10 cellular contexts compared by ENCODE assay signal in genomic region chr16:74650966-74651567, GRCh38. TPM values are rescaled to one million over a fixed set of nuclear protein-coding genes. Genes with fewer than 3 reads are reported as not detected.
DNase-seq lines count a peak whose midpoint lies in the region; ATAC-seq and TF ChIP-seq lines count a peak whose summit lies in the region.
"Had no signal": no experiment of that assay in that cellular context is flagged by ENCODE, and none has a peak within 500 bp of the region (broad histone marks: within the 10 kb centered on the region; RNA-seq: fewer than 3 reads in every experiment).

No MANE protein-coding gene starts in this region.

- no peak for ATAC-seq in HG03432 (IDR thresholded peaks at IDR 0.05; ENCODE audit: unreplicated experiment)

- CTCF ChIA-PET in GM10248 (lab: Yijun Ruan, JAX): interaction anchor here (0.7 to 1.9 kb wide), 13 partner anchors 9 to 90 kb away, joined by 3 to 12 read pairs (median 5); no protein-coding TSS in a partner anchor

- in situ Hi-C loops in SK-MEL-5 (cut with HindIII; ENCODE audit: low pct_unique_long_range_greater_than_20kb, low sequenced_read_pairs): no loop called here

- WGBS in prostate gland: 85% methylated on average over 6 of the region's 6 CpGs
- 89% methylated on average over 6 of the region's 6 CpGs for WGBS in suprapubic skin

- H3K36me3 ChIP-seq in prostate gland (no peaks in the 10 kb centered on the region), suprapubic skin (peaks cover 46% of the 10 kb centered on the region)

- H3K9me3 ChIP-seq in prostate gland: no peaks in the 10 kb centered on the region
- H3K9me3 ChIP-seq in suprapubic skin: no peaks in the 10 kb centered on the region
- H3K9me3 ChIP-seq: HAP-1 had no signal

- DNase-seq in GM10248 (ENCODE audit: extremely low spot score): no peak
- DNase-seq in SK-MEL-5 (ENCODE audit: low read depth, low spot score): peak; percentile 33
- DNase-seq in fibroblast of villous mesenchyme (ENCODE audit: low read depth): peak; percentile 12
- no peak for DNase-seq in prostate gland (ENCODE audit: low spot score)
- no peak for DNase-seq in suprapubic skin (ENCODE audit: low spot score in 2 of 2)
- no peak for DNase-seq in posterior vena cava (ENCODE audit: low spot score)
- DNase-seq: activated naive CD4-positive, alpha-beta T cell treated with anti-CD3 and anti-CD28 coated beads for 36 hours had no signal

- H3K4me3 ChIP-seq in fibroblast of villous mesenchyme (ENCODE audit: low read depth, low read length) (no peak overlapping the region), prostate gland (no peak overlapping the region), suprapubic skin (no peak overlapping the region)
- H3K4me3 ChIP-seq: HAP-1 had no signal

- H3K27ac ChIP-seq in 22Rv1 (no peak overlapping the region), prostate gland (no peak overlapping the region), suprapubic skin (no peak overlapping the region)

- H3K27me3 ChIP-seq in prostate gland (replicated peaks; ENCODE audit: insufficient read depth): no peaks in the 10 kb centered on the region
- H3K27me3 ChIP-seq in suprapubic skin: no peaks in the 10 kb centered on the region

- POLR2A ChIA-PET in GM10248 (lab: Yijun Ruan, JAX): no interaction called here

- TF ChIP-seq CTCF in 22Rv1 (IDR thresholded peaks at IDR 0.05): peak; percentile 83
- TF ChIP-seq CTCF in GM10248 (IDR thresholded peaks at IDR 0.05; ENCODE audit: control extremely low read depth, extremely low read depth, low read depth, missing control alignments): peak; percentile 34
- TF ChIP-seq CTCF in fibroblast of villous mesenchyme (IDR thresholded peaks at IDR 0.05; ENCODE audit: insufficient read depth, low read depth, low read length): peak; percentile 51
- TF ChIP-seq CTCF in prostate gland (IDR thresholded peaks at IDR 0.05): peak in 1 of 4 experiments; percentile 34
- TF ChIP-seq CTCF in suprapubic skin (IDR thresholded peaks at IDR 0.05): peak in 1 of 2 donors; percentile 10

- no peak for TF ChIP-seq EP300 in suprapubic skin (IDR thresholded peaks at IDR 0.05)

- no peaks in the 10 kb centered on the region for H3K4me1 ChIP-seq in prostate gland (replicated peaks)
- H3K4me1 ChIP-seq in suprapubic skin: peaks cover 16% of the 10 kb centered on the region

- TF ChIP-seq POLR2A in prostate gland (IDR thresholded peaks at IDR 0.05): no peak
- no peak for TF ChIP-seq POLR2A in suprapubic skin (IDR thresholded peaks at IDR 0.05)

- intact Hi-C loops in prostate gland (cut with DNase I) (no loop called here), posterior vena cava (cut with DNase I) (no loop called here)

RNA-seq across cellular contexts. Expression of gene RFWD3, which starts 15.6 kb away (rescaled TPM):
- 29.2 and 31.3 TPM in 2 replicates for total RNA-seq in SK-MEL-5 (2014; rRNA removed; shearing (Covaris generic))
- polyA plus RNA-seq in SK-MEL-5 (2015; cell fraction: cytosol; rRNA removed): 41.0 and 57.9 TPM in 2 replicates
- polyA plus RNA-seq in SK-MEL-5 (2015; cell fraction: nucleus; rRNA removed): 37.2 and 43.7 TPM in 2 replicates
- total RNA-seq in fibroblast of villous mesenchyme (20.3 and 30.7 TPM in 2 replicates), prostate gland (10 to 100 TPM; 15.7 to 36.9 TPM), suprapubic skin (10 to 100 TPM; 22.6 to 31.1 (median 29.8) TPM), posterior vena cava (10 to 100 TPM; 12.3 to 13.2 TPM)

RNA-seq across cellular contexts. Expression of gene GLG1, which starts 44.2 kb away (rescaled TPM):
- total RNA-seq in SK-MEL-5 (2014; rRNA removed; shearing (Covaris generic)): 41.7 and 57.9 TPM in 2 replicates
- 70.2 and 92.6 TPM in 2 replicates for polyA plus RNA-seq in SK-MEL-5 (2015; cell fraction: cytosol; rRNA removed)
- polyA plus RNA-seq in SK-MEL-5 (2015; cell fraction: nucleus; rRNA removed): 24.3 and 38.4 TPM in 2 replicates
- 128 and 158 TPM in 2 replicates for total RNA-seq in fibroblast of villous mesenchyme
- 100 to 1,000 TPM; 135 to 189 TPM for total RNA-seq in prostate gland
- total RNA-seq in suprapubic skin: 100 to 1,000 TPM in 1 of 4 donors, 10 to 100 TPM in 3; 62.5 to 160 (median 89.6) TPM
- 100 to 1,000 TPM; 101 to 143 TPM for total RNA-seq in posterior vena cava

RNA-seq across cellular contexts. Expression of gene MLKL, which starts 49.6 kb away (rescaled TPM):
- total RNA-seq in SK-MEL-5 (2014; rRNA removed; shearing (Covaris generic)): 6.0 and 7.9 TPM in 2 replicates
- polyA plus RNA-seq in SK-MEL-5 (2015; cell fraction: cytosol; rRNA removed): 6.8 and 13.1 TPM in 2 replicates
- polyA plus RNA-seq in SK-MEL-5 (2015; cell fraction: nucleus; rRNA removed): 26.6 and 35.9 TPM in 2 replicates
- total RNA-seq in fibroblast of villous mesenchyme: 8.7 and 14.2 TPM in 2 replicates
- total RNA-seq in prostate gland: 1 to 10 TPM; 7.0 to 8.6 TPM
- 10 to 100 TPM in 1 of 4 donors, 1 to 10 TPM in 3; 3.1 to 12.0 (median 7.0) TPM for total RNA-seq in suprapubic skin
- total RNA-seq in posterior vena cava: 10 to 100 TPM; 13.7 to 14.4 TPM

Comparison
In these comparisons a context has a peak if more than half of its experiments do, and no peak if none do; other contexts are left out.
1. DNase-seq: peak in SK-MEL-5 (single experiment) and fibroblast of villous mesenchyme (single experiment); none in GM10248 (single experiment), prostate gland (single experiment), suprapubic skin (0 of 2) and posterior vena cava (single experiment).